Comparison of ENCODE assay signal across 9 cellular contexts in genomic region chr17:9729034-9729650, GRCh38.
DNase-seq lines count a peak whose midpoint lies in the region; ATAC-seq and TF ChIP-seq lines count a peak whose summit lies in the region.
"Had no signal": no experiment of that assay in that cellular context is flagged by ENCODE, and none has a peak within 500 bp of the region (broad histone marks: within the 10 kb centered on the region; RNA-seq: fewer than 3 reads in every experiment).

No MANE protein-coding gene starts in this region.

- no peak overlapping the region for H3K4me2 ChIP-seq in osteoblast (ENCODE audit: insufficient read depth, low read length)

- H3K27me3 ChIP-seq in osteoblast (ENCODE audit: insufficient read depth, low read length) = no peaks in the 10 kb centered on the region

- no peak overlapping the region for H3K27ac ChIP-seq in osteoblast (ENCODE audit: low read depth, low read length)

- no peak overlapping the region for H2AFZ ChIP-seq in osteoblast (ENCODE audit: low read length)

- no peak overlapping the region for H3K4me3 ChIP-seq in foreskin fibroblast (ENCODE audit: low read depth in 1 of 2, low read length in 2 of 2)
- no peak overlapping the region for H3K4me3 ChIP-seq in osteoblast (ENCODE audit: insufficient read depth, low read length)

- DNase-seq in NOMO-1 treated with DMSO at 0.1 percent for 48 hours (lab: John Stamatoyannopoulos, UW; ENCODE audit: unreplicated experiment) (peak; percentile 39), NOMO-1 treated with dmso at 0.1 percent for 144 hours (lab: John Stamatoyannopoulos, UW; ENCODE audit: unreplicated experiment) (no peak), T-helper 17 cell (no peak), foreskin fibroblast (peak; percentile 9 to 31), osteoblast (ENCODE audit: insufficient read length, low spot score, missing footprints) (peak; percentile 90)
- no peak for DNase-seq in activated T-cell treated with anti-CD3 and anti-CD28 coated beads, Interleukin-2, amount 50 U/mL, for 24 hours
- DNase-seq in stimulated activated CD8-positive, alpha-beta memory T cell treated with anti-CD3 and anti-CD28 coated beads, Interleukin-4, amount 100 ng/mL, for 48 hours = no peak

- H3K36me3 Mint-ChIP-seq in T-helper 17 cell (ENCODE audit: low read depth) = no peaks in the 10 kb centered on the region
- no peaks in the 10 kb centered on the region for H3K36me3 Mint-ChIP-seq in activated T-cell treated with anti-CD3 and anti-CD28 coated beads, Interleukin-2, amount 50 U/mL, for 24 hours (ENCODE audit: low read depth)
- H3K36me3 Mint-ChIP-seq: activated naive CD4-positive, alpha-beta T cell treated with anti-CD3 and anti-CD28 coated beads, Interleukin-2, amount 50 U/mL, for 24 hours had no signal

- H3K36me3 ChIP-seq in osteoblast (ENCODE audit: insufficient read depth, low read length) = no peaks in the 10 kb centered on the region

- H4K20me1 ChIP-seq in osteoblast (ENCODE audit: insufficient read depth, low read length) = no peaks in the 10 kb centered on the region

- H3K9me3 ChIP-seq in T-helper 17 cell (ENCODE audit: control insufficient read depth, low read length, poor library complexity, severe bottlenecking) = no peaks in the 10 kb centered on the region
- H3K9me3 ChIP-seq in osteoblast (ENCODE audit: low read depth, low read length) = no peaks in the 10 kb centered on the region

- H3K4me1 ChIP-seq in osteoblast (ENCODE audit: insufficient read depth, low read length) = no peaks in the 10 kb centered on the region

- no peaks in the 10 kb centered on the region for H3K9me3 Mint-ChIP-seq in activated T-cell treated with anti-CD3 and anti-CD28 coated beads, Interleukin-2, amount 50 U/mL, for 24 hours
- H3K9me3 Mint-ChIP-seq: activated naive CD4-positive, alpha-beta T cell treated with anti-CD3 and anti-CD28 coated beads, Interleukin-2, amount 50 U/mL, for 24 hours had no signal

- TF ChIP-seq CTCF in LNCAP (IDR thresholded peaks at IDR 0.05) = peak; percentile 99
- TF ChIP-seq CTCF in foreskin fibroblast (IDR thresholded peaks at IDR 0.05; ENCODE audit: low read depth, low read length) = peak; percentile 99
- peak; percentile 97 for TF ChIP-seq CTCF in osteoblast (IDR thresholded peaks at IDR 0.05; ENCODE audit: extremely low read depth, low read depth, low read length)

- H3K79me2 ChIP-seq in osteoblast (ENCODE audit: insufficient read depth, low read length) = no peaks in the 10 kb centered on the region

- peak; percentile 40 for ATAC-seq in T-helper 17 cell

- peaks cover 2% of the 10 kb centered on the region for H3K4me1 Mint-ChIP-seq in T-helper 17 cell
- H3K4me1 Mint-ChIP-seq in activated T-cell treated with anti-CD3 and anti-CD28 coated beads, Interleukin-2, amount 50 U/mL, for 24 hours (ENCODE audit: low read depth) = no peaks in the 10 kb centered on the region
- H3K4me1 Mint-ChIP-seq: activated naive CD4-positive, alpha-beta T cell treated with anti-CD3 and anti-CD28 coated beads, Interleukin-2, amount 50 U/mL, for 24 hours had no signal

- no peak overlapping the region for H3K27ac Mint-ChIP-seq in T-helper 17 cell
- H3K27ac Mint-ChIP-seq in activated T-cell treated with anti-CD3 and anti-CD28 coated beads, Interleukin-2, amount 50 U/mL, for 24 hours = no peak overlapping the region
- H3K27ac Mint-ChIP-seq: activated naive CD4-positive, alpha-beta T cell treated with anti-CD3 and anti-CD28 coated beads, Interleukin-2, amount 50 U/mL, for 24 hours had no signal

- peaks cover 38% of the 10 kb centered on the region for H3K27me3 Mint-ChIP-seq in T-helper 17 cell
- H3K27me3 Mint-ChIP-seq in activated T-cell treated with anti-CD3 and anti-CD28 coated beads, Interleukin-2, amount 50 U/mL, for 24 hours = peaks cover 13% of the 10 kb centered on the region

- no peak overlapping the region for H3K4me3 Mint-ChIP-seq in T-helper 17 cell
- H3K4me3 Mint-ChIP-seq in activated T-cell treated with anti-CD3 and anti-CD28 coated beads, Interleukin-2, amount 50 U/mL, for 24 hours = no peak overlapping the region
- H3K4me3 Mint-ChIP-seq: activated naive CD4-positive, alpha-beta T cell treated with anti-CD3 and anti-CD28 coated beads, Interleukin-2, amount 50 U/mL, for 24 hours had no signal

Comparison
In these comparisons a context has a peak if more than half of its experiments do, and no peak if none do; other contexts are left out.
1. DNase-seq: peak in NOMO-1 treated with DMSO at 0.1 percent for 48 hours (single experiment), foreskin fibroblast (2 of 2) and osteoblast (single experiment); none in NOMO-1 treated with dmso at 0.1 percent for 144 hours (single experiment), T-helper 17 cell (0 of 3), activated T-cell treated with anti-CD3 and anti-CD28 coated beads, Interleukin-2, amount 50 U/mL, for 24 hours (single experiment) and stimulated activated CD8-positive, alpha-beta memory T cell treated with anti-CD3 and anti-CD28 coated beads, Interleukin-4, amount 100 ng/mL, for 48 hours (single experiment).
2. Peak in every context shown above with its lines, with median percentiles within 50 percentile points of each other: CTCF ChIP-seq.